Comparison of ENCODE assay signal across 15 cellular contexts in the genomic region with DNA sequence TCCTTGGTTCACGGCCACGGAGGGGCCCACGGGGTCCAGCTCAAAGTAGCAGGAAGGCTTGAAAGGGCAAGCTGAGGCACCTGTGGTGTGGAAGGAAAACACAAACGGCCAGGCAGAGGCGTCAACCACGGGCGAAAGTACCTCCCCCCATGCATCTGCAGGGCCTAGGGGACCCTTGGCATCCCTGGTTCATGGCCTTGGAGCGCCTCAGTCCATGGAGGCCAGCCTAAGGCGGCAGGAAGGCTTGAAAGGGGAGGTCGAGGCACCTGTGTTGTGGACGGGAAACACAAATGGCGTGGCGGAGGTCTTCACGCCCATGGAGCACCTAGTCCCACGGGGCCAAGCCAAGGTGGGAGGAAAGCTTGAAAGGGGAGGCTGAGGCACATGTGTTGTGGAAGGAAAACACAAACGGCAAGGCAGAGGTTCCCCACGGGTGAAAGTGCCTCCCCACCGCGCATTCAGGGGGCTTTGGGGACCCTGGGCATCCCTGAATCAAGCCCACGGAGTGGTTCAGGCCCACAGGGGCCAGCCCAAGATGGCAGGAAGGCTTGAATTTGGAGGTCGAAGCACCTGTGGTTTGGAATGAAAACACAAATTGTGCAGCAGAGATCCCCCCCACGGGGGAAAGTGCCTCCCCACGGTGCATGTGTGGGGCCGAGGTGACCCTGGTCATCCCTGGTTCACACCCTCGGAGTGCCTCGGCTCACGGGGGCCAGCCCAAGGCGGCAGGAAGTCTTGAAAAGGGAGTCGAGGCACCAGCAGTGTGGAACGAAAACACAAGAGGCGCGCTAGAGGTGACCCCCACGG.
A peak's percentile ranks its signal among the peaks of the same experiment; 100 is the strongest.
DNase-seq lines count a peak whose midpoint lies in the region; ATAC-seq, FAIRE-seq and TF ChIP-seq lines count a peak whose summit lies in the region.
"Had no signal": no experiment of that assay in that cellular context is flagged by ENCODE, and none has a peak within 500 bp of the region (broad histone marks: within the 10 kb centered on the region; RNA-seq: fewer than 3 reads in every experiment).

No MANE protein-coding gene starts in this region.

- no peak for FAIRE-seq in kidney (lab: Jason Lieb, UNC)

- CTCF ChIA-PET in activated naive CD4-positive, alpha-beta T cell treated with anti-CD3 and anti-CD28 coated beads, Interleukin-2, amount 10 ng/mL, durations not matched to agents 7 days and 5 days (lab: Charles Lee) = no interaction called here

- no peak overlapping the region for H3K27ac ChIP-seq in kidney (ENCODE audit: low read depth in 2 of 2, low read length in 2 of 2)
- no peak overlapping the region for H3K27ac ChIP-seq in testis
- H3K27ac ChIP-seq: epithelial cell of prostate, HL-60 had no signal

- H3K4me1 Mint-ChIP-seq in activated T-cell treated with anti-CD3 and anti-CD28 coated beads, Interleukin-2, amount 50 U/mL, for 4 hours (ENCODE audit: low read depth) = no peaks in the 10 kb centered on the region
- H3K4me1 Mint-ChIP-seq in activated T-cell treated with anti-CD3 and anti-CD28 coated beads, Interleukin-2, amount 50 U/mL, for 72 hours (ENCODE audit: low read depth) = no peaks in the 10 kb centered on the region
- no peaks in the 10 kb centered on the region for H3K4me1 Mint-ChIP-seq in activated naive CD4-positive, alpha-beta T cell treated with anti-CD3 and anti-CD28 coated beads, Interleukin-2, amount 10 ng/mL, durations not matched to agents 7 days and 5 days
- H3K4me1 Mint-ChIP-seq: immature natural killer cell, nephron had no signal

- H3K9ac ChIP-seq in kidney (ENCODE audit: low read length in 2 of 2) = no peak overlapping the region

- H3K9me3 ChIP-seq in kidney (ENCODE audit: control insufficient read depth in 1 of 2, low read length in 2 of 2) (peaks cover 3 to 34% of the 10 kb centered on the region in 2 donors), testis (no peaks in the 10 kb centered on the region)

- 56 to 66% methylated on average over 27 to 33 of the region's 33 CpGs for WGBS in testis, 2 donors

- peaks cover 44% of the 10 kb centered on the region for H3K9me3 Mint-ChIP-seq in activated T-cell treated with anti-CD3 and anti-CD28 coated beads, Interleukin-2, amount 50 U/mL, for 4 hours
- H3K9me3 Mint-ChIP-seq in activated T-cell treated with anti-CD3 and anti-CD28 coated beads, Interleukin-2, amount 50 U/mL, for 72 hours = peaks cover 10 to 21% of the 10 kb centered on the region in 2 donors
- peaks cover 51% of the 10 kb centered on the region for H3K9me3 Mint-ChIP-seq in activated naive CD4-positive, alpha-beta T cell treated with anti-CD3 and anti-CD28 coated beads, Interleukin-2, amount 10 ng/mL, durations not matched to agents 7 days and 5 days

- no peak overlapping the region for H3K4me3 Mint-ChIP-seq in activated T-cell treated with anti-CD3 and anti-CD28 coated beads, Interleukin-2, amount 50 U/mL, for 4 hours
- no peak overlapping the region for H3K4me3 Mint-ChIP-seq in activated T-cell treated with anti-CD3 and anti-CD28 coated beads, Interleukin-2, amount 50 U/mL, for 72 hours
- no peak overlapping the region for H3K4me3 Mint-ChIP-seq in activated naive CD4-positive, alpha-beta T cell treated with anti-CD3 and anti-CD28 coated beads, Interleukin-2, amount 10 ng/mL, durations not matched to agents 7 days and 5 days
- H3K4me3 Mint-ChIP-seq: immature natural killer cell, nephron had no signal

- peak; percentile 2 for DNase-seq in activated T-cell treated with anti-CD3 and anti-CD28 coated beads, Interleukin-2, amount 50 U/mL, for 4 hours
- DNase-seq in activated T-cell treated with anti-CD3 and anti-CD28 coated beads, Interleukin-2, amount 50 U/mL, for 72 hours = no peak
- DNase-seq in activated naive CD4-positive, alpha-beta T cell treated with anti-CD3 and anti-CD28 coated beads, Interleukin-2, amount 10 ng/mL, durations not matched to agents 7 days and 5 days = peak; percentile 14
- DNase-seq in kidney = peak; percentile 56
- peak; percentile 8 for DNase-seq in testis
- no peak for DNase-seq in nucleus accumbens (lab: John Stamatoyannopoulos, UW)
- DNase-seq in NCI-H510A (lab: John Stamatoyannopoulos, UW) = no peak
- DNase-seq: DMS79 treated with DMSO at 0.1 percent for 48 hours; immature natural killer cell; NCI-H524 treated with DMSO at 0.1 percent for 48 hours; stimulated activated CD4-positive, alpha-beta T cell treated with anti-CD3 and anti-CD28 coated beads, Interleukin-1b, Interleukin-23, amount 100 ng/mL, for 48 hours had no signal

- no peak for ATAC-seq in activated T-cell treated with anti-CD3 and anti-CD28 coated beads, Interleukin-2, amount 50 U/mL, for 4 hours
- no peak for ATAC-seq in activated T-cell treated with anti-CD3 and anti-CD28 coated beads, Interleukin-2, amount 50 U/mL, for 72 hours (replicated peaks in 1 of 2)
- no peak for ATAC-seq in HG02938 (IDR thresholded peaks at IDR 0.05; ENCODE audit: unreplicated experiment)

- no peaks in the 10 kb centered on the region for H3K36me3 Mint-ChIP-seq in activated T-cell treated with anti-CD3 and anti-CD28 coated beads, Interleukin-2, amount 50 U/mL, for 4 hours (ENCODE audit: insufficient read depth)
- peaks cover 6 to 36% of the 10 kb centered on the region in 2 donors for H3K36me3 Mint-ChIP-seq in activated T-cell treated with anti-CD3 and anti-CD28 coated beads, Interleukin-2, amount 50 U/mL, for 72 hours (ENCODE audit: insufficient read depth in 2 of 2)
- H3K36me3 Mint-ChIP-seq in activated naive CD4-positive, alpha-beta T cell treated with anti-CD3 and anti-CD28 coated beads, Interleukin-2, amount 10 ng/mL, durations not matched to agents 7 days and 5 days = peaks cover 4% of the 10 kb centered on the region
- H3K36me3 Mint-ChIP-seq: immature natural killer cell had no signal

- H3K4me1 ChIP-seq in kidney (ENCODE audit: control insufficient read depth in 1 of 2, insufficient read depth in 1 of 2, low read depth in 1 of 2, low read length in 2 of 2) (no peaks in the 10 kb centered on the region), testis (no peaks in the 10 kb centered on the region)

- H3K4me3 ChIP-seq in kidney (ENCODE audit: low read length in 2 of 2) (no peak overlapping the region), testis (no peak overlapping the region)

- no peaks in the 10 kb centered on the region for H3K27me3 ChIP-seq in testis

- H3K27me3 Mint-ChIP-seq in activated T-cell treated with anti-CD3 and anti-CD28 coated beads, Interleukin-2, amount 50 U/mL, for 4 hours (ENCODE audit: low read depth) = no peaks in the 10 kb centered on the region
- no peaks in the 10 kb centered on the region for H3K27me3 Mint-ChIP-seq in activated T-cell treated with anti-CD3 and anti-CD28 coated beads, Interleukin-2, amount 50 U/mL, for 72 hours (ENCODE audit: low read depth)
- no peaks in the 10 kb centered on the region for H3K27me3 Mint-ChIP-seq in activated naive CD4-positive, alpha-beta T cell treated with anti-CD3 and anti-CD28 coated beads, Interleukin-2, amount 10 ng/mL, durations not matched to agents 7 days and 5 days

- H3K36me3 ChIP-seq in kidney (ENCODE audit: control insufficient read depth in 1 of 2, insufficient read depth in 2 of 2, low read length in 2 of 2) (no peaks in the 10 kb centered on the region), testis (ENCODE audit: low read depth, missing control alignments) (no peaks in the 10 kb centered on the region)

- intact Hi-C loops in kidney (cut with DNase I) (no loop called here), testis (cut with DNase I; ENCODE audit: low total_unique reads) (no loop called here)

- no peak for TF ChIP-seq CTCF in kidney (IDR thresholded peaks at IDR 0.05; ENCODE audit: borderline replicate concordance, extremely low read depth, insufficient read depth)
- TF ChIP-seq CTCF in testis (IDR thresholded peaks at IDR 0.05) = no peak

- no peak overlapping the region for H3K27ac Mint-ChIP-seq in activated T-cell treated with anti-CD3 and anti-CD28 coated beads, Interleukin-2, amount 50 U/mL, for 72 hours
- no peak overlapping the region for H3K27ac Mint-ChIP-seq in activated naive CD4-positive, alpha-beta T cell treated with anti-CD3 and anti-CD28 coated beads, Interleukin-2, amount 10 ng/mL, durations not matched to agents 7 days and 5 days
- H3K27ac Mint-ChIP-seq: immature natural killer cell, nephron had no signal

- TF ChIP-seq POLR2A in testis (IDR thresholded peaks at IDR 0.05) = no peak

Comparison
In these comparisons a context has a peak if more than half of its experiments do, and no peak if none do; other contexts are left out.
1. DNase-seq: peak in activated T-cell treated with anti-CD3 and anti-CD28 coated beads, Interleukin-2, amount 50 U/mL, for 4 hours (single experiment), activated naive CD4-positive, alpha-beta T cell treated with anti-CD3 and anti-CD28 coated beads, Interleukin-2, amount 10 ng/mL, durations not matched to agents 7 days and 5 days (single experiment), kidney (single experiment) and testis (single experiment); none in activated T-cell treated with anti-CD3 and anti-CD28 coated beads, Interleukin-2, amount 50 U/mL, for 72 hours (0 of 2), nucleus accumbens (0 of 56) and NCI-H510A (single experiment).